ENCODE assay signal across 31 cellular contexts in the genomic region with DNA sequence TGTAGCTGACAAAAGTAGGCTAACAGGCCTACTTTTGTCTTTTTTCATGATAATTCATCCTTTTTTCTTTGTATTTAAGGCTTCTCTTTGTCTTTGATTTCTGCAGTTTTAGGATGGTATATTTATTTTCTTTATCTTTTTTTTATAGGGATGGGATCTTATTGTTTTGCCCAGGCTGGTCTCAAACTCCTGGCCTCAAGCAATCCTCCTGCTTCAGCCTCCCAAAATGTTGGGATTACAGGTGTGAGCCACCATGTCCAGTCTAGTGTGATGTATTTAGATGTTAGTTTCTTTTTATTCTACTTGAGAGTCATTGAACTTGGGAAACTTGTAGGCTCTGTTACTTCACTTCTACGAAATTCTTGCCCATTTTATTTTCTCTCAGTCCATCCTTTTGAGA.
"Had no signal": no experiment of that assay in that cellular context is flagged by ENCODE, and none has a peak within 500 bp of the region (broad histone marks: within the 10 kb centered on the region; RNA-seq: fewer than 3 reads in every experiment).

No MANE protein-coding gene starts in this region.

- H3K4me3 ChIP-seq: adrenal gland, body of pancreas, colonic mucosa, esophagus muscularis mucosa, gastrocnemius medialis had no signal

- H3K27ac ChIP-seq: adrenal gland, body of pancreas, colonic mucosa, esophagus muscularis mucosa, foreskin keratinocyte, gastrocnemius medialis, WERI-Rb-1 had no signal

- H3K27ac Mint-ChIP-seq: activated B cell treated with CpG ODN at 0.5 μM for 24 hours; activated CD4-positive, alpha-beta memory T cell treated with anti-CD3 and anti-CD28 coated beads, Interleukin-2, amount 10 ng/mL, durations not matched to agents 7 days and 5 days; activated CD4-positive, alpha-beta T cell treated with anti-CD3 and anti-CD28 coated beads, Interleukin-2, amount 10 ng/mL, durations not matched to agents 24 days and 14 days; activated naive CD4-positive, alpha-beta T cell treated with anti-CD3 and anti-CD28 coated beads for 36 hours; activated naive CD4-positive, alpha-beta T cell treated with anti-CD3 and anti-CD28 coated beads, Interleukin-2, amount 50 U/mL, for 24 hours; activated naive CD8-positive, alpha-beta T cell treated with anti-CD3 and anti-CD28 coated beads for 36 hours; activated naive CD8-positive, alpha-beta T cell treated with anti-CD3 and anti-CD28 coated beads, Interleukin-2, amount 50 U/mL, for 24 hours; activated T-cell treated with anti-CD3 and anti-CD28 coated beads, Interleukin-2, amount 50 U/mL, for 24 hours; activated T-helper 2 cell treated with anti-CD3 and anti-CD28 coated beads, Interferon-gamma antibody, Interleukin-2, Interleukin-4, amounts not matched to agents 10 μg/mL and 5 μg/mL and 100 μg/mL, durations not matched to agents 14 hours and 24 hours and 36 hours; endodermal cell; T-helper 17 cell; T-helper 2 cell treated with Interferon-gamma antibody and Interleukin-4, amounts not matched to agents 5 μg/mL and 100 μg/mL, for 36 hours had no signal

- H3K27me3 Mint-ChIP-seq: activated B cell treated with CpG ODN at 0.5 μM for 24 hours; activated CD4-positive, alpha-beta memory T cell treated with anti-CD3 and anti-CD28 coated beads, Interleukin-2, amount 10 ng/mL, durations not matched to agents 7 days and 5 days; activated CD4-positive, alpha-beta T cell treated with anti-CD3 and anti-CD28 coated beads, Interleukin-2, amount 10 ng/mL, durations not matched to agents 24 days and 14 days; activated naive CD4-positive, alpha-beta T cell treated with anti-CD3 and anti-CD28 coated beads, Interleukin-2, amount 50 U/mL, for 24 hours; activated naive CD8-positive, alpha-beta T cell treated with anti-CD3 and anti-CD28 coated beads for 36 hours; activated naive CD8-positive, alpha-beta T cell treated with anti-CD3 and anti-CD28 coated beads, Interleukin-2, amount 50 U/mL, for 24 hours; activated T-cell treated with anti-CD3 and anti-CD28 coated beads, Interleukin-2, amount 50 U/mL, for 24 hours; T-helper 17 cell had no signal

- H3K36me3 ChIP-seq: adrenal gland, colonic mucosa, esophagus muscularis mucosa, gastrocnemius medialis, WERI-Rb-1 had no signal

- H3K9me3 Mint-ChIP-seq: activated B cell treated with CpG ODN at 0.5 μM for 24 hours; activated naive CD4-positive, alpha-beta T cell treated with anti-CD3 and anti-CD28 coated beads, Interleukin-2, amount 50 U/mL, for 24 hours; activated naive CD8-positive, alpha-beta T cell treated with anti-CD3 and anti-CD28 coated beads for 36 hours had no signal

- H3K4me1 ChIP-seq: colonic mucosa, esophagus muscularis mucosa, foreskin keratinocyte had no signal

- ATAC-seq: activated CD4-positive, CD25-positive, alpha-beta regulatory T cell treated with anti-CD3 and anti-CD28 coated beads, Interleukin-2, amount 50 U/mL, for 24 hours; activated naive CD8-positive, alpha-beta T cell treated with anti-CD3 and anti-CD28 coated beads, Interleukin-2, amount 50 U/mL, for 24 hours; body of pancreas; foreskin keratinocyte; gastrocnemius medialis; T-helper 17 cell had no signal

- H3K9me3 ChIP-seq: adrenal gland, body of pancreas, colonic mucosa, esophagus muscularis mucosa, gastrocnemius medialis had no signal

- H3K27me3 ChIP-seq: adrenal gland, body of pancreas, colonic mucosa, esophagus muscularis mucosa, foreskin keratinocyte, gastrocnemius medialis had no signal

- DNase-seq: activated B cell treated with CpG ODN at 0.5 μM for 24 hours; activated CD4-positive, alpha-beta memory T cell treated with anti-CD3 and anti-CD28 coated beads, Interleukin-2, amount 10 ng/mL, durations not matched to agents 7 days and 5 days; activated CD4-positive, alpha-beta T cell treated with anti-CD3 and anti-CD28 coated beads, Interleukin-2, amount 10 ng/mL, durations not matched to agents 24 days and 14 days; activated CD8-positive, alpha-beta memory T cell treated with anti-CD3 and anti-CD28 coated beads, Interleukin-2, amount 50 U/mL, for 48 hours; activated effector memory CD4-positive, alpha-beta T cell treated with anti-CD3 and anti-CD28 coated beads, Interleukin-2, amount 50 U/mL, for 16 hours; activated naive CD4-positive, alpha-beta T cell treated with anti-CD3 and anti-CD28 coated beads for 36 hours; activated naive CD8-positive, alpha-beta T cell treated with anti-CD3 and anti-CD28 coated beads for 36 hours; activated naive CD8-positive, alpha-beta T cell treated with anti-CD3 and anti-CD28 coated beads, Interleukin-2, amount 50 U/mL, for 24 hours; activated T-cell treated with anti-CD3 and anti-CD28 coated beads for 4 hours; activated T-cell treated with anti-CD3 and anti-CD28 coated beads, Interleukin-2, amount 50 U/mL, for 24 hours; adrenal gland; amygdala; aorta; body of pancreas; caudate nucleus; cerebellar nuclear complex; colonic mucosa; effector memory CD4-positive, alpha-beta T cell; endodermal cell; erythroblast; foreskin keratinocyte; gastrocnemius medialis; T-helper 1 cell; T-helper 17 cell; T1000; WERI-Rb-1 had no signal

- H3K4me3 Mint-ChIP-seq: activated B cell treated with CpG ODN at 0.5 μM for 24 hours; activated CD4-positive, alpha-beta memory T cell treated with anti-CD3 and anti-CD28 coated beads, Interleukin-2, amount 10 ng/mL, durations not matched to agents 7 days and 5 days; activated CD4-positive, alpha-beta T cell treated with anti-CD3 and anti-CD28 coated beads, Interleukin-2, amount 10 ng/mL, durations not matched to agents 24 days and 14 days; activated naive CD4-positive, alpha-beta T cell treated with anti-CD3 and anti-CD28 coated beads for 36 hours; activated naive CD4-positive, alpha-beta T cell treated with anti-CD3 and anti-CD28 coated beads, Interleukin-2, amount 50 U/mL, for 24 hours; activated naive CD8-positive, alpha-beta T cell treated with anti-CD3 and anti-CD28 coated beads for 36 hours; activated naive CD8-positive, alpha-beta T cell treated with anti-CD3 and anti-CD28 coated beads, Interleukin-2, amount 50 U/mL, for 24 hours; activated T-cell treated with anti-CD3 and anti-CD28 coated beads, Interleukin-2, amount 50 U/mL, for 24 hours; endodermal cell; T-helper 17 cell; T-helper 2 cell treated with Interferon-gamma antibody and Interleukin-4, amounts not matched to agents 5 μg/mL and 100 μg/mL, for 36 hours had no signal
